In the genomic region with DNA sequence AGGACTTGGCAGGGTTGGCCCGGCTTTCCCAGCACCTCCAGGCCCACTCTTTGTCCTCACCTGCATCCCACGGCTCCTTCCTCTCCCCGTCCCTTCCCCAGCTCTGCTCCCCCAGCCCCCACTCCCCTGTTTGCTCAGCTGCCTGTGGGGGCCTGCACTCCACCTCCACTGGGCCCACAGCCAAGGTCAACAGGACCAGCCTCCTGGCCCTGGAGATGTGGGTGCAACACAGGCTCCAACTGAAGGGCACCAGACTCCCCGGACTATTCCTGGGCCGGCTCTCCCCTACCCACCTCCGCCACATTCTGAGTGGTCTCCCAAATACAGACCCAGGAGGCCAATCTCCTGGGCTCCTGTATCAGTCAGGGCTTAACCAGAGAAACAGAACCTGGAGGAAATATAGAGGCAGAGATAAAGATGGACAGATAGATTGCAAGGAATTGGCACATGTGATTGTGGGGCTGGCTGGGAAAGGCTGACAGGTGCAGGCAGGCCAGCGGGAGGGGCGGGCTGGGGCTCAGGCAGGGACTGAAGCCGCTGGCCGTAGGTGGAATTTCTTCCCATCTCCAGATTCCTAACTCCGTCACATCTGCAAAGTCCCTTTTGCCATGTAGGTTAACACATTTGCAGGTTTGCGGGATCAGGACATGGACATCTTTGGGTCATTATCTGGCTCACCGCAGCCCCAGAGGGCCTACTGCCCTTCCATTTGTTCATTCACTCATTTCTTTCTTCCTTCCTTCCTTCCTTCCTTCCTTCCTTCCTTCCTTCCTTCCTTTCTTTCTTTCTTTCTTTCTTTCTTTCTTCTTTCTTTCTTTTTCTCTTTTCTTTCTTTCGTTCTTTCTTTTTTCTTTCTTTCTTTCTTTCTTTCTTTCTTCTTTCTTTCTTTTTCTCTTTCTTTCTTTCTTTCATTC, we compare ENCODE assay signal across 9 cellular contexts. TPM values are rescaled to one million over a fixed set of nuclear protein-coding genes. Genes with fewer than 3 reads are reported as not detected.
A peak's percentile ranks its signal among the peaks of the same experiment; 100 is the strongest.
DNase-seq lines count a peak whose midpoint lies in the region; ATAC-seq and TF ChIP-seq lines count a peak whose summit lies in the region.
"Had no signal": no experiment of that assay in that cellular context is flagged by ENCODE, and none has a peak within 500 bp of the region (broad histone marks: within the 10 kb centered on the region; RNA-seq: fewer than 3 reads in every experiment).

No MANE protein-coding gene starts in this region.

- H3K36me3 ChIP-seq in BE2C (no peaks in the 10 kb centered on the region), SK-N-SH (replicated peaks in 1 of 2; ENCODE audit: control insufficient read depth in 1 of 2, insufficient read depth in 2 of 2, low read length in 1 of 2) (no peaks in the 10 kb centered on the region), mucosa of stomach (ENCODE audit: control insufficient read depth, insufficient read depth, low read length) (no peaks in the 10 kb centered on the region)

- no peak overlapping the region for H2AFZ ChIP-seq in SK-N-SH (ENCODE audit: low read depth)

- no peak for TF ChIP-seq EP300 in SK-N-SH (IDR thresholded peaks at IDR 0.05; ENCODE audit: borderline replicate concordance in 1 of 2, low read depth in 1 of 2, low read length in 1 of 2)

- DNase-seq in BE2C, result peak; percentile 62
- peak; percentile 60 for DNase-seq in HT-29 (ENCODE audit: low spot score)
- DNase-seq in SK-N-SH, result peak; percentile 62
- no peak for DNase-seq in DMS114 treated with DMSO at 0.1 percent for 48 hours (lab: John Stamatoyannopoulos, UW; ENCODE audit: unreplicated experiment)
- DNase-seq in activated CD4-positive, CD25-positive, alpha-beta regulatory T cell (lab: John Stamatoyannopoulos, UW), result no peak
- DNase-seq in A172 (ENCODE audit: low spot score), result no peak
- DNase-seq: NCI-H2227 treated with DMSO at 0.1 percent for 48 hours had no signal

- peak overlapping the region; percentile 48; the same call in 1 of the 2 replicates for H3K4me2 ChIP-seq in SK-N-SH

- no peak for TF ChIP-seq RAD21 in SK-N-SH (IDR thresholded peaks at IDR 0.05; ENCODE audit: low read length)

- H4K20me1 ChIP-seq in SK-N-SH (ENCODE audit: insufficient read depth), result no peaks in the 10 kb centered on the region

- H3K27me3 ChIP-seq in BE2C (no peaks in the 10 kb centered on the region), SK-N-SH (ENCODE audit: insufficient read depth) (no peaks in the 10 kb centered on the region), mucosa of stomach (ENCODE audit: control insufficient read depth, insufficient read depth, low read length) (no peaks in the 10 kb centered on the region)

- 61% methylated on average over 13 of the region's 14 CpGs for WGBS in SK-N-SH (ENCODE audit: low lambda C conversion rate)

- H3K4me1 ChIP-seq in BE2C, result peaks cover 14% of the 10 kb centered on the region
- H3K4me1 ChIP-seq in SK-N-SH (ENCODE audit: control insufficient read depth in 1 of 2, insufficient read depth in 2 of 2, low read depth in 1 of 2, low read length in 1 of 2), result peaks cover 12 to 15% of the 10 kb centered on the region in 2 experiments; a peak in 3 of 4 replicates
- peaks cover 39% of the 10 kb centered on the region for H3K4me1 ChIP-seq in mucosa of stomach (ENCODE audit: control insufficient read depth, insufficient read depth, low read length)

- H3K27ac ChIP-seq in SK-N-SH (ENCODE audit: low read depth in 2 of 2, low read length in 1 of 2), result peak overlapping the region in 1 of 2 experiments; percentile 16; a peak in 1 of 4 replicates

- H3K9ac ChIP-seq in SK-N-SH (no peak overlapping the region), mucosa of stomach (ENCODE audit: low read length) (peak overlapping the region; percentile 39)

- TF ChIP-seq CTCF in BE2C (IDR thresholded peaks at IDR 0.05; ENCODE audit: low read depth, low read length), result no peak
- TF ChIP-seq CTCF in SK-N-SH (IDR thresholded peaks at IDR 0.05), result no peak

- H3K9me2 ChIP-seq in SK-N-SH, result no peaks in the 10 kb centered on the region

- H3F3A ChIP-seq in SK-N-SH (replicated peaks; ENCODE audit: insufficient read depth), result peaks cover 6% of the 10 kb centered on the region

- POLR2A ChIA-PET in SK-N-SH (lab: Yijun Ruan, JAX), result no interaction called here

- H3K4me3 ChIP-seq in BE2C (ENCODE audit: low read depth, low read length) (no peak overlapping the region), SK-N-SH (ENCODE audit: low read depth in 2 of 2, low read length in 1 of 2) (no peak overlapping the region), mucosa of stomach (ENCODE audit: low read length) (no peak overlapping the region)

- H3K79me2 ChIP-seq in SK-N-SH (ENCODE audit: insufficient read depth), result no peaks in the 10 kb centered on the region

- CTCF ChIA-PET in SK-N-SH (lab: Yijun Ruan, JAX), result interaction anchor here (0.6 to 1.7 kb wide), 3 partner anchors 10 to 37 kb away, joined by 3 to 6 read pairs (median 5); no protein-coding TSS in a partner anchor

- ATAC-seq in GM19452 (IDR thresholded peaks at IDR 0.05; ENCODE audit: unreplicated experiment), result no peak

- H3K9me3 ChIP-seq in BE2C (no peaks in the 10 kb centered on the region), SK-N-SH (no peaks in the 10 kb centered on the region), mucosa of stomach (ENCODE audit: control insufficient read depth, low read length) (no peaks in the 10 kb centered on the region)

TF ChIP-seq in SK-N-SH, 30 proteins besides CTCF, POLR2A, EP300 and RAD21:
- TF ChIP-seq EZH2phosphoT487 (IDR thresholded peaks at IDR 0.05; ENCODE audit: borderline replicate concordance, low read depth), result no peak
- TF ChIP-seq GABPA (IDR thresholded peaks at IDR 0.05; ENCODE audit: low read depth), result no peak
- peak; percentile 50; the same call in 1 of the 2 replicates for TF ChIP-seq TCF12 (IDR thresholded peaks at IDR 0.05)
- no peak for TF ChIP-seq RFX5 (IDR thresholded peaks at IDR 0.05; ENCODE audit: low read length)
- no peak for TF ChIP-seq FOXM1 (IDR thresholded peaks at IDR 0.05; ENCODE audit: low read depth)
- peak; percentile 74 for TF ChIP-seq NFIC (IDR thresholded peaks at IDR 0.05; ENCODE audit: borderline replicate concordance)
- peak; percentile 40; the same call in 1 of the 2 replicates for TF ChIP-seq GATA2 (CRISPR knock-in tag; IDR thresholded peaks at IDR 0.05)

RNA-seq across cellular contexts. Expression of a gene that starts 45.8 kb away (rescaled TPM):
- polyA plus RNA-seq in BE2C (2012; ENCODE audit: insufficient read depth, insufficient read length, low read depth), result 101 TPM
- total RNA-seq in HT-29 (2014; rRNA removed; shearing (Covaris generic)), result 258 and 259 TPM in 2 replicates
- polyA plus RNA-seq in SK-N-SH (2012; rRNA removed), result 202 and 303 TPM in 2 replicates
- 181 and 225 TPM in 2 replicates for polyA plus RNA-seq in SK-N-SH (2012; cell fraction: cytosol; rRNA removed)
- 401 and 439 TPM in 2 replicates for polyA plus RNA-seq in SK-N-SH (2012; cell fraction: nucleus; rRNA removed)
- 180 and 245 TPM in 2 replicates for total RNA-seq in A172 (2014; rRNA removed; shearing (Covaris generic))

RNA-seq across cellular contexts. Expression of a gene that starts 47.9 kb away (rescaled TPM):
- 356 TPM for polyA plus RNA-seq in BE2C (2012; ENCODE audit: insufficient read depth, insufficient read length, low read depth)
- 30.7 and 30.8 TPM in 2 replicates for total RNA-seq in HT-29 (2014; rRNA removed; shearing (Covaris generic))
- polyA plus RNA-seq in SK-N-SH (2012; rRNA removed), result 251 and 284 TPM in 2 replicates
- polyA plus RNA-seq in SK-N-SH (2012; cell fraction: cytosol; rRNA removed), result 212 and 258 TPM in 2 replicates
- polyA plus RNA-seq in SK-N-SH (2012; cell fraction: nucleus; rRNA removed), result 151 and 162 TPM in 2 replicates
- 9.9 and 24.2 TPM in 2 replicates for total RNA-seq in A172 (2014; rRNA removed; shearing (Covaris generic))

Comparison
In these comparisons a context has a peak if more than half of its experiments do, and no peak if none do; other contexts are left out.
1. DNase-seq: peak in BE2C (single experiment), HT-29 (single experiment) and SK-N-SH (single experiment); none in DMS114 treated with DMSO at 0.1 percent for 48 hours (single experiment), activated CD4-positive, CD25-positive, alpha-beta regulatory T cell (0 of 4) and A172 (single experiment).